In genomic region chr14:93915800-93916199, GRCh38 we compare ENCODE assay signal across 2 cellular contexts.
TF ChIP-seq lines count a peak whose summit lies in the region.

No MANE protein-coding gene starts in this region.

TF ChIP-seq in HepG2, 621 proteins besides CTCF, POLR2A, EP300 and RAD21:
- TF ChIP-seq ZBTB40 (IDR thresholded peaks at IDR 0.05) = peak; percentile 57
- TF ChIP-seq ZBTB40 (CRISPR knock-in tag; IDR thresholded peaks at IDR 0.05) = peak; percentile 98
- no peak for TF ChIP-seq KLF11 (CRISPR knock-in tag; IDR thresholded peaks at IDR 0.05)
- no peak for TF ChIP-seq AGO1 (IDR thresholded peaks at IDR 0.05; ENCODE audit: low read depth, low read length, poor library complexity, severe bottlenecking)
TF ChIP-seq in HepG2: peak in this region for 1.

TF ChIP-seq in GM12878, 131 proteins besides CTCF, POLR2A, EP300 and RAD21:
- TF ChIP-seq RFX5 (IDR thresholded peaks at IDR 0.05; ENCODE audit: low read depth, low read length) = no peak
- no peak for TF ChIP-seq RBBP5 (conservative IDR thresholded peaks at IDR 0.05)
- peak; percentile 30; the same call in 1 of the 2 replicates for TF ChIP-seq ZBTB40 (IDR thresholded peaks at IDR 0.05; ENCODE audit: borderline replicate concordance)
- no peak for TF ChIP-seq ZNF24 (IDR thresholded peaks at IDR 0.05)
